In the genomic region with DNA sequence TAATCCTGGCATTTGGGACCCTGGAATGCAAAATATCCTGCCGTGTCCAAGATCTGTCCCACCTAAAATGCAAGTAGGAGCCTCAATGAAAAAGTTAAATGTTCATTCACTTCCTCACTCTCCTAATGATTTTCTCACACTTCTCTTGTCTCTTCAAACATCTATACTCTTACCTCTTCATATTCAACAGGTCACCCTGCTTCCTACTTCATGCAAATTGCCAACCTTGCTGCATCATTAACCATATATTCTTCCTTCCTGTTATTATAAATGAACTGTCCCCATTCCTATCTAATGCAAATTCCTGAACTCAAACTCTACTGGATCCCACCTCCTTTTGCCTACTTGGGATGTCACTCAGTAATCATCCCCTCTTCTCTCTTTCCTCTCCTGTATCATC, we compare ENCODE assay signal across 21 cellular contexts.
DNase-seq lines count a peak whose midpoint lies in the region; ATAC-seq and TF ChIP-seq lines count a peak whose summit lies in the region.
"Had no signal": no experiment of that assay in that cellular context is flagged by ENCODE, and none has a peak within 500 bp of the region (broad histone marks: within the 10 kb centered on the region; RNA-seq: fewer than 3 reads in every experiment).

No MANE protein-coding gene starts in this region.

- H3K36me3 Mint-ChIP-seq in activated B cell treated with CpG ODN at 0.5 μM for 24 hours (ENCODE audit: low read depth) (peaks cover 6% of the 10 kb centered on the region), naive B cell (peaks cover 0 to 5% of the 10 kb centered on the region in 2 donors)

- intact Hi-C loops in activated B cell treated with CpG ODN at 0.5 μM for 24 hours (cut with micrococcal nuclease), result no loop called here

- H3K9ac ChIP-seq in Karpas-422 (ENCODE audit: low read length), result no peak overlapping the region
- H3K9ac ChIP-seq: GM23248 had no signal

- ATAC-seq in activated B cell treated with CpG ODN at 0.5 μM for 24 hours (ENCODE audit: low read depth) (peak; percentile 21), naive B cell (ENCODE audit: low read depth in 2 of 2) (peak; percentile 54 to 59), HG02642 (IDR thresholded peaks at IDR 0.05; ENCODE audit: poor library complexity, unreplicated experiment) (no peak)
- ATAC-seq: A549, HCT116 had no signal

- H3K79me2 ChIP-seq in DOHH2 (ENCODE audit: control insufficient read depth, low read length), result peaks cover 96% of the 10 kb centered on the region
- peaks cover 88% of the 10 kb centered on the region for H3K79me2 ChIP-seq in Karpas-422 (ENCODE audit: low read length)

- H3K4me3 ChIP-seq in DOHH2 (ENCODE audit: low read length) (peak overlapping the region; percentile 49), Karpas-422 (ENCODE audit: low read length) (no peak overlapping the region)
- H3K4me3 ChIP-seq: A549, GM23248 had no signal

- no peak overlapping the region for H3K27ac Mint-ChIP-seq in activated B cell treated with CpG ODN at 0.5 μM for 24 hours
- no peak overlapping the region for H3K27ac Mint-ChIP-seq in naive B cell
- H3K27ac Mint-ChIP-seq: CD4-positive, alpha-beta memory T cell; H9; HFFc6 had no signal

- H3K27ac ChIP-seq in DOHH2 (ENCODE audit: low read depth, low read length), result peak overlapping the region; percentile 38
- peak overlapping the region; percentile 66 for H3K27ac ChIP-seq in Karpas-422 (ENCODE audit: low read length)
- H3K27ac ChIP-seq: A549, GM23248 had no signal

- no peak overlapping the region for H2AFZ ChIP-seq in Karpas-422 (ENCODE audit: low read length)
- H2AFZ ChIP-seq: GM23248 had no signal

- CTCF ChIA-PET in activated B cell treated with CpG ODN at 0.5 μM for 24 hours (lab: Charles Lee), result no interaction called here

- peaks cover 12% of the 10 kb centered on the region; the same call in 1 of the 2 replicates for H3F3A ChIP-seq in DOHH2 (ENCODE audit: control insufficient read depth, insufficient read depth)

- peaks cover 8% of the 10 kb centered on the region for H3K4me1 Mint-ChIP-seq in activated B cell treated with CpG ODN at 0.5 μM for 24 hours
- peaks cover 5 to 15% (median 14%) of the 10 kb centered on the region in 3 donors for H3K4me1 Mint-ChIP-seq in naive B cell

- H3K4me1 ChIP-seq in DOHH2 (ENCODE audit: control insufficient read depth, low read length) (peaks cover 55% of the 10 kb centered on the region), Karpas-422 (ENCODE audit: low read length) (peaks cover 28% of the 10 kb centered on the region)
- H3K4me1 ChIP-seq: A549 had no signal

- H3K9me2 ChIP-seq in DOHH2 (replicated peaks; ENCODE audit: control insufficient read depth, low read length) (no peaks in the 10 kb centered on the region), Karpas-422 (replicated peaks; ENCODE audit: insufficient read depth, low read length) (no peaks in the 10 kb centered on the region)

- H3K36me3 ChIP-seq in DOHH2 (ENCODE audit: control insufficient read depth, low read length) (peaks cover 46% of the 10 kb centered on the region), Karpas-422 (ENCODE audit: insufficient read depth, low read length) (peaks cover 10% of the 10 kb centered on the region)

- H3K4me3 Mint-ChIP-seq in activated B cell treated with CpG ODN at 0.5 μM for 24 hours (no peak overlapping the region), naive B cell (no peak overlapping the region)
- H3K4me3 Mint-ChIP-seq: CD4-positive, alpha-beta memory T cell; H9; HFFc6 had no signal

- H4K20me1 ChIP-seq in DOHH2 (ENCODE audit: control insufficient read depth, insufficient read depth, low read depth, low read length) (no peaks in the 10 kb centered on the region), Karpas-422 (ENCODE audit: insufficient read depth, low read depth, low read length) (no peaks in the 10 kb centered on the region)

- H3K9me3 ChIP-seq in DOHH2 (ENCODE audit: control insufficient read depth, insufficient read depth, low read length), result no peaks in the 10 kb centered on the region
- no peaks in the 10 kb centered on the region for H3K9me3 ChIP-seq in Karpas-422 (ENCODE audit: low read length)
- H3K9me3 ChIP-seq: A549 had no signal

- H3K27me3 Mint-ChIP-seq in activated B cell treated with CpG ODN at 0.5 μM for 24 hours (no peaks in the 10 kb centered on the region), naive B cell (no peaks in the 10 kb centered on the region)
- H3K27me3 Mint-ChIP-seq: CD4-positive, alpha-beta memory T cell had no signal

- H3K27me3 ChIP-seq in DOHH2 (ENCODE audit: control insufficient read depth, low read length), result no peaks in the 10 kb centered on the region
- H3K27me3 ChIP-seq in Karpas-422 (ENCODE audit: low read length), result no peaks in the 10 kb centered on the region

- TF ChIP-seq CTCF in DOHH2 (IDR thresholded peaks at IDR 0.05; ENCODE audit: low read depth, low read length, poor library complexity, severe bottlenecking) (no peak), activated B cell treated with CpG ODN at 0.5 μM for 24 hours (IDR thresholded peaks at IDR 0.05) (no peak), GM20000 (IDR thresholded peaks at IDR 0.05; ENCODE audit: extremely low read depth, missing control alignments) (no peak)

- POLR2A ChIA-PET in activated B cell treated with CpG ODN at 0.5 μM for 24 hours (lab: Charles Lee), result no interaction called here

- peak overlapping the region; percentile 66 for H3K4me2 ChIP-seq in DOHH2 (ENCODE audit: low read length)
- peak overlapping the region; percentile 30 for H3K4me2 ChIP-seq in Karpas-422 (ENCODE audit: low read depth, low read length, poor library complexity, severe bottlenecking)
- H3K4me2 ChIP-seq: A549 had no signal

- H3K9me3 Mint-ChIP-seq in activated B cell treated with CpG ODN at 0.5 μM for 24 hours (peaks cover 4% of the 10 kb centered on the region), naive B cell (peaks cover 0 to under 1% (median 0%) of the 10 kb centered on the region in 7 donors)
- H3K9me3 Mint-ChIP-seq: HFFc6 had no signal

- no peak for DNase-seq in Karpas-422
- DNase-seq in activated B cell treated with CpG ODN at 0.5 μM for 24 hours, result no peak
- no peak for DNase-seq in naive B cell
- no peak for DNase-seq in GM20000 (ENCODE audit: low spot score)
- DNase-seq in dermis blood vessel endothelial cell, result no peak
- DNase-seq: 8988T; ACHN; AML-193; C1 segment of cervical spinal cord; Calu3; CD4-positive, alpha-beta memory T cell; COR-L47; DMS53; DMS79 treated with DMSO at 0.1 percent for 48 hours; GM23248; H9; HFFc6 had no signal
